In genomic region chr6:108294787-108295625, GRCh38 we compare ENCODE assay signal across 1 cellular context.
TF ChIP-seq lines count a peak whose summit lies in the region.

Gene AFG1L, plus strand, starts transcription at chr6:108295054. Its CDS starts 26 bp downstream, at chr6:108295080.

TF ChIP-seq in HepG2, 621 proteins besides CTCF, POLR2A, EP300 and RAD21 (continued from another document and continues in another):
- peak; percentile 56 for TF ChIP-seq AHDC1 (CRISPR knock-in tag; IDR thresholded peaks at IDR 0.05; ENCODE audit: borderline replicate concordance)
- TF ChIP-seq ZNF891 (CRISPR knock-in tag; IDR thresholded peaks at IDR 0.05): 0 out of 2 replicates have a peak, but pooled peaks have one; percentile 32
- 0 out of 2 replicates have a peak, but pooled peaks have one; percentile 22 for TF ChIP-seq ZNF639 (CRISPR knock-in tag; conservative IDR thresholded peaks at IDR 0.05)
- no peak for TF ChIP-seq PCBP2 (optimal IDR thresholded peaks at IDR 0.05; ENCODE audit: low read depth, low read length, poor library complexity, severe bottlenecking)
- no peak for TF ChIP-seq FLYWCH1 (CRISPR knock-in tag; IDR thresholded peaks at IDR 0.05)
- TF ChIP-seq HOXA3 (CRISPR knock-in tag; IDR thresholded peaks at IDR 0.05): peak; percentile 90
- peak; percentile 81 for TF ChIP-seq HES4 (CRISPR knock-in tag; IDR thresholded peaks at IDR 0.05; ENCODE audit: borderline replicate concordance)
- TF ChIP-seq TFDP2 (CRISPR knock-in tag; IDR thresholded peaks at IDR 0.05): peak; percentile 56; the same call in 1 of the 2 replicates
- TF ChIP-seq PBX3 (CRISPR knock-in tag; IDR thresholded peaks at IDR 0.05; ENCODE audit: borderline replicate concordance): no peak; the same call in 1 of the 2 replicates
- no peak for TF ChIP-seq CEBPB (IDR thresholded peaks at IDR 0.05; ENCODE audit: borderline replicate concordance, low read depth, low read length)
- TF ChIP-seq, protein P1, sequence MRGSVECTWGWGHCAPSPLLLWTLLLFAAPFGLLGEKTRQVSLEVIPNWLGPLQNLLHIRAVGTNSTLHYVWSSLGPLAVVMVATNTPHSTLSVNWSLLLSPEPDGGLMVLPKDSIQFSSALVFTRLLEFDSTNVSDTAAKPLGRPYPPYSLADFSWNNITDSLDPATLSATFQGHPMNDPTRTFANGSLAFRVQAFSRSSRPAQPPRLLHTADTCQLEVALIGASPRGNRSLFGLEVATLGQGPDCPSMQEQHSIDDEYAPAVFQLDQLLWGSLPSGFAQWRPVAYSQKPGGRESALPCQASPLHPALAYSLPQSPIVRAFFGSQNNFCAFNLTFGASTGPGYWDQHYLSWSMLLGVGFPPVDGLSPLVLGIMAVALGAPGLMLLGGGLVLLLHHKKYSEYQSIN (CRISPR knock-in tag; IDR thresholded peaks at IDR 0.05; ENCODE audit: borderline replicate concordance): no peak
- peak; percentile 80 for TF ChIP-seq ZNF563 (CRISPR knock-in tag; IDR thresholded peaks at IDR 0.05)
- TF ChIP-seq ZNF616 (CRISPR knock-in tag; IDR thresholded peaks at IDR 0.05; ENCODE audit: low read depth): 0 out of 2 replicates have a peak, but pooled peaks have one; percentile 41
- no peak for TF ChIP-seq HHEX (CRISPR knock-in tag; IDR thresholded peaks at IDR 0.05)
- peak; percentile 76 for TF ChIP-seq GABPA (IDR thresholded peaks at IDR 0.05; ENCODE audit: low read depth, low read length)
- peak; percentile 91 for TF ChIP-seq GABPA (CRISPR knock-in tag; IDR thresholded peaks at IDR 0.05; ENCODE audit: low read depth)
- TF ChIP-seq ZNF549 (CRISPR knock-in tag; IDR thresholded peaks at IDR 0.05): peak; percentile 71
- TF ChIP-seq, protein P2, sequence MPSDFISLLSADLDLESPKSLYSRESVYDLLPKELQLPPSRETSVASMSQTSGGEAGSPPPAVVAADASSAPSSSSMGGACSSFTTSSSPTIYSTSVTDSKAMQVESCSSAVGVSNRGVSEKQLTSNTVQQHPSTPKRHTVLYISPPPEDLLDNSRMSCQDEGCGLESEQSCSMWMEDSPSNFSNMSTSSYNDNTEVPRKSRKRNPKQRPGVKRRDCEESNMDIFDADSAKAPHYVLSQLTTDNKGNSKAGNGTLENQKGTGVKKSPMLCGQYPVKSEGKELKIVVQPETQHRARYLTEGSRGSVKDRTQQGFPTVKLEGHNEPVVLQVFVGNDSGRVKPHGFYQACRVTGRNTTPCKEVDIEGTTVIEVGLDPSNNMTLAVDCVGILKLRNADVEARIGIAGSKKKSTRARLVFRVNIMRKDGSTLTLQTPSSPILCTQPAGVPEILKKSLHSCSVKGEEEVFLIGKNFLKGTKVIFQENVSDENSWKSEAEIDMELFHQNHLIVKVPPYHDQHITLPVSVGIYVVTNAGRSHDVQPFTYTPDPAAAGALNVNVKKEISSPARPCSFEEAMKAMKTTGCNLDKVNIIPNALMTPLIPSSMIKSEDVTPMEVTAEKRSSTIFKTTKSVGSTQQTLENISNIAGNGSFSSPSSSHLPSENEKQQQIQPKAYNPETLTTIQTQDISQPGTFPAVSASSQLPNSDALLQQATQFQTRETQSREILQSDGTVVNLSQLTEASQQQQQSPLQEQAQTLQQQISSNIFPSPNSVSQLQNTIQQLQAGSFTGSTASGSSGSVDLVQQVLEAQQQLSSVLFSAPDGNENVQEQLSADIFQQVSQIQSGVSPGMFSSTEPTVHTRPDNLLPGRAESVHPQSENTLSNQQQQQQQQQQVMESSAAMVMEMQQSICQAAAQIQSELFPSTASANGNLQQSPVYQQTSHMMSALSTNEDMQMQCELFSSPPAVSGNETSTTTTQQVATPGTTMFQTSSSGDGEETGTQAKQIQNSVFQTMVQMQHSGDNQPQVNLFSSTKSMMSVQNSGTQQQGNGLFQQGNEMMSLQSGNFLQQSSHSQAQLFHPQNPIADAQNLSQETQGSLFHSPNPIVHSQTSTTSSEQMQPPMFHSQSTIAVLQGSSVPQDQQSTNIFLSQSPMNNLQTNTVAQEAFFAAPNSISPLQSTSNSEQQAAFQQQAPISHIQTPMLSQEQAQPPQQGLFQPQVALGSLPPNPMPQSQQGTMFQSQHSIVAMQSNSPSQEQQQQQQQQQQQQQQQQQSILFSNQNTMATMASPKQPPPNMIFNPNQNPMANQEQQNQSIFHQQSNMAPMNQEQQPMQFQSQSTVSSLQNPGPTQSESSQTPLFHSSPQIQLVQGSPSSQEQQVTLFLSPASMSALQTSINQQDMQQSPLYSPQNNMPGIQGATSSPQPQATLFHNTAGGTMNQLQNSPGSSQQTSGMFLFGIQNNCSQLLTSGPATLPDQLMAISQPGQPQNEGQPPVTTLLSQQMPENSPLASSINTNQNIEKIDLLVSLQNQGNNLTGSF (CRISPR knock-in tag; IDR thresholded peaks at IDR 0.05): peak; percentile 55; the same call in 1 of the 2 replicates
- no peak for TF ChIP-seq MZF1 (CRISPR knock-in tag; IDR thresholded peaks at IDR 0.05; ENCODE audit: borderline replicate concordance)
- no peak for TF ChIP-seq ZNF101 (CRISPR knock-in tag; IDR thresholded peaks at IDR 0.05; ENCODE audit: borderline replicate concordance, low read depth)
- TF ChIP-seq KAT2B (IDR thresholded peaks at IDR 0.05; ENCODE audit: borderline replicate concordance, low read depth, low read length): no peak
- TF ChIP-seq, protein P3, sequence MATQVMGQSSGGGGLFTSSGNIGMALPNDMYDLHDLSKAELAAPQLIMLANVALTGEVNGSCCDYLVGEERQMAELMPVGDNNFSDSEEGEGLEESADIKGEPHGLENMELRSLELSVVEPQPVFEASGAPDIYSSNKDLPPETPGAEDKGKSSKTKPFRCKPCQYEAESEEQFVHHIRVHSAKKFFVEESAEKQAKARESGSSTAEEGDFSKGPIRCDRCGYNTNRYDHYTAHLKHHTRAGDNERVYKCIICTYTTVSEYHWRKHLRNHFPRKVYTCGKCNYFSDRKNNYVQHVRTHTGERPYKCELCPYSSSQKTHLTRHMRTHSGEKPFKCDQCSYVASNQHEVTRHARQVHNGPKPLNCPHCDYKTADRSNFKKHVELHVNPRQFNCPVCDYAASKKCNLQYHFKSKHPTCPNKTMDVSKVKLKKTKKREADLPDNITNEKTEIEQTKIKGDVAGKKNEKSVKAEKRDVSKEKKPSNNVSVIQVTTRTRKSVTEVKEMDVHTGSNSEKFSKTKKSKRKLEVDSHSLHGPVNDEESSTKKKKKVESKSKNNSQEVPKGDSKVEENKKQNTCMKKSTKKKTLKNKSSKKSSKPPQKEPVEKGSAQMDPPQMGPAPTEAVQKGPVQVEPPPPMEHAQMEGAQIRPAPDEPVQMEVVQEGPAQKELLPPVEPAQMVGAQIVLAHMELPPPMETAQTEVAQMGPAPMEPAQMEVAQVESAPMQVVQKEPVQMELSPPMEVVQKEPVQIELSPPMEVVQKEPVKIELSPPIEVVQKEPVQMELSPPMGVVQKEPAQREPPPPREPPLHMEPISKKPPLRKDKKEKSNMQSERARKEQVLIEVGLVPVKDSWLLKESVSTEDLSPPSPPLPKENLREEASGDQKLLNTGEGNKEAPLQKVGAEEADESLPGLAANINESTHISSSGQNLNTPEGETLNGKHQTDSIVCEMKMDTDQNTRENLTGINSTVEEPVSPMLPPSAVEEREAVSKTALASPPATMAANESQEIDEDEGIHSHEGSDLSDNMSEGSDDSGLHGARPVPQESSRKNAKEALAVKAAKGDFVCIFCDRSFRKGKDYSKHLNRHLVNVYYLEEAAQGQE (IDR thresholded peaks at IDR 0.05; ENCODE audit: borderline replicate concordance in 1 of 2, low read depth in 1 of 2, low read length in 2 of 2): peak in 1 of 2 experiments; percentile 55; a peak in 1 of 4 replicates
- no peak for TF ChIP-seq XRCC5 (optimal IDR thresholded peaks at IDR 0.05; ENCODE audit: low read length)
- no peak for TF ChIP-seq FOXM1 (CRISPR knock-in tag; IDR thresholded peaks at IDR 0.05)
- TF ChIP-seq, protein P4, sequence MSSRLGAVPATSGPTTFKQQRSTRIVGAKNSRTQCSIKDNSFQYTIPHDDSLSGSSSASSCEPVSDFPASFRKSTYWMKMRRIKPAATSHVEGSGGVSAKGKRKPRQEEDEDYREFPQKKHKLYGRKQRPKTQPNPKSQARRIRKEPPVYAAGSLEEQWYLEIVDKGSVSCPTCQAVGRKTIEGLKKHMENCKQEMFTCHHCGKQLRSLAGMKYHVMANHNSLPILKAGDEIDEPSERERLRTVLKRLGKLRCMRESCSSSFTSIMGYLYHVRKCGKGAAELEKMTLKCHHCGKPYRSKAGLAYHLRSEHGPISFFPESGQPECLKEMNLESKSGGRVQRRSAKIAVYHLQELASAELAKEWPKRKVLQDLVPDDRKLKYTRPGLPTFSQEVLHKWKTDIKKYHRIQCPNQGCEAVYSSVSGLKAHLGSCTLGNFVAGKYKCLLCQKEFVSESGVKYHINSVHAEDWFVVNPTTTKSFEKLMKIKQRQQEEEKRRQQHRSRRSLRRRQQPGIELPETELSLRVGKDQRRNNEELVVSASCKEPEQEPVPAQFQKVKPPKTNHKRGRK (CRISPR knock-in tag; IDR thresholded peaks at IDR 0.05): no peak
- TF ChIP-seq, protein P5, sequence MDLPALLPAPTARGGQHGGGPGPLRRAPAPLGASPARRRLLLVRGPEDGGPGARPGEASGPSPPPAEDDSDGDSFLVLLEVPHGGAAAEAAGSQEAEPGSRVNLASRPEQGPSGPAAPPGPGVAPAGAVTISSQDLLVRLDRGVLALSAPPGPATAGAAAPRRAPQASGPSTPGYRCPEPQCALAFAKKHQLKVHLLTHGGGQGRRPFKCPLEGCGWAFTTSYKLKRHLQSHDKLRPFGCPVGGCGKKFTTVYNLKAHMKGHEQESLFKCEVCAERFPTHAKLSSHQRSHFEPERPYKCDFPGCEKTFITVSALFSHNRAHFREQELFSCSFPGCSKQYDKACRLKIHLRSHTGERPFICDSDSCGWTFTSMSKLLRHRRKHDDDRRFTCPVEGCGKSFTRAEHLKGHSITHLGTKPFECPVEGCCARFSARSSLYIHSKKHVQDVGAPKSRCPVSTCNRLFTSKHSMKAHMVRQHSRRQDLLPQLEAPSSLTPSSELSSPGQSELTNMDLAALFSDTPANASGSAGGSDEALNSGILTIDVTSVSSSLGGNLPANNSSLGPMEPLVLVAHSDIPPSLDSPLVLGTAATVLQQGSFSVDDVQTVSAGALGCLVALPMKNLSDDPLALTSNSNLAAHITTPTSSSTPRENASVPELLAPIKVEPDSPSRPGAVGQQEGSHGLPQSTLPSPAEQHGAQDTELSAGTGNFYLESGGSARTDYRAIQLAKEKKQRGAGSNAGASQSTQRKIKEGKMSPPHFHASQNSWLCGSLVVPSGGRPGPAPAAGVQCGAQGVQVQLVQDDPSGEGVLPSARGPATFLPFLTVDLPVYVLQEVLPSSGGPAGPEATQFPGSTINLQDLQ (CRISPR knock-in tag; IDR thresholded peaks at IDR 0.05): no peak
- TF ChIP-seq ZNF83 (CRISPR knock-in tag; IDR thresholded peaks at IDR 0.05; ENCODE audit: borderline replicate concordance): no peak; the same call in 1 of the 2 replicates
- peak; percentile 35 for TF ChIP-seq RBM39 (IDR thresholded peaks at IDR 0.05; ENCODE audit: low read depth, low read length, poor library complexity, severe bottlenecking)
